ENCODE assay signal across 32 cellular contexts in genomic region chr1:116193768-116194167, GRCh38.
"Had no signal": no experiment of that assay in that cellular context is flagged by ENCODE, and none has a peak within 500 bp of the region (broad histone marks: within the 10 kb centered on the region; RNA-seq: fewer than 3 reads in every experiment).

No MANE protein-coding gene starts in this region.

- H3K9me3 Mint-ChIP-seq: natural killer cell; stimulated activated memory B cell treated with anti-CD40 and anti-IgM and Interleukin-4, amounts not matched to agents 10 μg/mL and 1 μg/mL and 100 μg/mL, for 72 hours; stimulated activated naive CD8-positive, alpha-beta T cell treated with anti-CD3 and anti-CD28 coated beads, Interleukin-15, amount 100 ng/mL, for 72 hours had no signal

- H3K27ac ChIP-seq: neutrophil, psoas muscle, skin epidermis, spleen, suprapubic skin, testis, tibial artery, upper lobe of left lung, vagina had no signal

- H3K27ac Mint-ChIP-seq: natural killer cell; progenitor cell of endocrine pancreas; stimulated activated memory B cell treated with anti-CD40 and anti-IgM and Interleukin-4, amounts not matched to agents 10 μg/mL and 1 μg/mL and 100 μg/mL, for 72 hours; stimulated activated naive CD8-positive, alpha-beta T cell treated with anti-CD3 and anti-CD28 coated beads, Interleukin-15, amount 100 ng/mL, for 72 hours had no signal

- H3K36me3 ChIP-seq: neutrophil, spleen, suprapubic skin, tibial artery, upper lobe of left lung, vagina had no signal

- H3K27me3 ChIP-seq: neutrophil, testis, upper lobe of left lung, vagina had no signal

- H3K4me3 ChIP-seq: psoas muscle, skin epidermis, smooth muscle cell, spleen, suprapubic skin, testis, tibial artery, upper lobe of left lung, vagina had no signal

- FAIRE-seq: urothelium cell line had no signal

- H3K36me3 Mint-ChIP-seq: natural killer cell; stimulated activated memory B cell treated with anti-CD40 and anti-IgM and Interleukin-4, amounts not matched to agents 10 μg/mL and 1 μg/mL and 100 μg/mL, for 72 hours had no signal

- H3K4me1 ChIP-seq: psoas muscle, spleen, testis, tibial artery, upper lobe of left lung, vagina had no signal

- H3K27me3 Mint-ChIP-seq: stimulated activated naive CD8-positive, alpha-beta T cell treated with anti-CD3 and anti-CD28 coated beads, Interleukin-15, amount 100 ng/mL, for 72 hours had no signal

- ATAC-seq: naive thymus-derived CD4-positive, alpha-beta T cell; natural killer cell; psoas muscle; right cardiac atrium; sciatic nerve; stimulated activated memory B cell treated with anti-CD40 and anti-IgM and Interleukin-4, amounts not matched to agents 10 μg/mL and 1 μg/mL and 100 μg/mL, for 72 hours; stimulated activated naive CD8-positive, alpha-beta T cell treated with anti-CD3 and anti-CD28 coated beads, Interleukin-15, amount 100 ng/mL, for 72 hours; stimulated activated naive CD8-positive, alpha-beta T cell treated with anti-CD3 and anti-CD28 coated beads, Interleukin-15, Interleukin-2, amounts not matched to agents 100 U/mL and 50 U/mL, for 24 hours had no signal

- H3K4me1 Mint-ChIP-seq: natural killer cell; nephron; neural crest cell; stimulated activated memory B cell treated with anti-CD40 and anti-IgM and Interleukin-4, amounts not matched to agents 10 μg/mL and 1 μg/mL and 100 μg/mL, for 72 hours; stimulated activated naive CD8-positive, alpha-beta T cell treated with anti-CD3 and anti-CD28 coated beads, Interleukin-15, amount 100 ng/mL, for 72 hours had no signal

- H3K4me2 ChIP-seq: smooth muscle cell had no signal

- H3K4me3 Mint-ChIP-seq: naive thymus-derived CD4-positive, alpha-beta T cell; natural killer cell; nephron; neural crest cell; stimulated activated memory B cell treated with anti-CD40 and anti-IgM and Interleukin-4, amounts not matched to agents 10 μg/mL and 1 μg/mL and 100 μg/mL, for 72 hours; stimulated activated naive CD8-positive, alpha-beta T cell treated with anti-CD3 and anti-CD28 coated beads, Interleukin-15, amount 100 ng/mL, for 72 hours had no signal

- H3K9me3 ChIP-seq: neutrophil, psoas muscle, spleen, suprapubic skin, testis, tibial artery, upper lobe of left lung, vagina had no signal

- H3K79me2 ChIP-seq: parathyroid adenoma had no signal

- H3K9ac ChIP-seq: parathyroid adenoma had no signal

- H2AFZ ChIP-seq: parathyroid adenoma had no signal

- DNase-seq: naive thymus-derived CD4-positive, alpha-beta T cell; natural killer cell; nucleus accumbens; posterior cingulate gyrus; psoas muscle; right cardiac atrium; spleen; stimulated activated CD4-positive, alpha-beta T cell treated with anti-CD3 and anti-CD28 coated beads, Interleukin-12 subunit alpha, Interleukin-12 subunit beta, amount 100 ng/mL, for 4 hours; stimulated activated CD4-positive, alpha-beta T cell treated with anti-CD3 and anti-CD28 coated beads, Interleukin-1b, Interleukin-23, amount 100 ng/mL, for 48 hours; stimulated activated CD4-positive, alpha-beta T cell treated with anti-CD3 and anti-CD28 coated beads, Interleukin-4, amount 100 ng/mL, for 1 hour; stimulated activated CD4-positive, alpha-beta T cell treated with anti-CD3 and anti-CD28 coated beads, Interleukin-4, amount 100 ng/mL, for 4 hours; stimulated activated CD8-positive, alpha-beta memory T cell treated with anti-CD3 and anti-CD28 coated beads, Interleukin-4, amount 100 ng/mL, for 48 hours; stimulated activated naive CD4-positive, alpha-beta T cell; stimulated activated naive CD8-positive, alpha-beta T cell treated with anti-CD3 and anti-CD28 coated beads, Interleukin-15, amount 100 ng/mL, for 72 hours; stimulated activated naive CD8-positive, alpha-beta T cell treated with anti-CD3 and anti-CD28 coated beads, Interleukin-15, Interleukin-2, amounts not matched to agents 100 U/mL and 50 U/mL, for 24 hours; substantia nigra; testis; tibial artery; trophoblast cell; upper lobe of left lung had no signal
